ENCODE assay signal across 12 cellular contexts in the genomic region with DNA sequence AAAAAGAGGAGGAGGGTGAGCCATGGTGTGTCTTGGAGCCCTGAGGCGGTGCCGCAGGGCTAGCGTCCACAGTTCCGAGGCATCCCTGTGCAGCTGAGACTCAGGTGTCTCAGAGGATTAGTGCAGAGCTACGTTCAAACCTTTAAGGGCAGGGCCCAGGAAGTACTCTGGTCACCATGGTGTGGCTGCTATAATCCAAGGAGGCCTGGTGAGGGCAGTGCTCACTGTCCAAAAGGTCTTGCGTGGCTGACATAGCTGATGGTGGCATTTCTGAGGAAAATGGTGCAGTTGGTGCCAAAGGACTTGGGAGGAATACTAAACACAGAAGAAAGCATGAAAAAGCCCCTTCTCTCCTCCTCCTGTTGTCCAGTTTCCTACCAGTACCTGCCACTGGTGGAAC.
DNase-seq lines count a peak whose midpoint lies in the region; ATAC-seq lines count a peak whose summit lies in the region.
"Had no signal": no experiment of that assay in that cellular context is flagged by ENCODE, and none has a peak within 500 bp of the region (broad histone marks: within the 10 kb centered on the region; RNA-seq: fewer than 3 reads in every experiment).

No MANE protein-coding gene starts in this region.

- ATAC-seq in GM18508 (IDR thresholded peaks at IDR 0.05; ENCODE audit: insufficient read depth, unreplicated experiment) (peak; percentile 61), GM21619 (IDR thresholded peaks at IDR 0.05; ENCODE audit: unreplicated experiment) (peak; percentile 69)
- ATAC-seq: natural killer cell treated with Interleukin-12 subunit alpha and Interleukin-12 subunit beta and Interleukin-15 and Interleukin-18, amount 100 ng/mL, for 72 hours had no signal

- DNase-seq in HuH-7 (ENCODE audit: low spot score) (peak; percentile 12), iPS-NIHi7 (ENCODE audit: extremely low spot score) (peak; percentile 61), NCI-H1417 treated with DMSO at 0.1 percent for 48 hours (lab: John Stamatoyannopoulos, UW) (no peak), DMS 273 treated with DMSO at 0.1 percent for 48 hours (lab: John Stamatoyannopoulos, UW) (no peak), GM19238 (ENCODE audit: insufficient read length, low spot score) (no peak)
- DNase-seq: activated effector memory CD4-positive, alpha-beta T cell treated with anti-CD3 and anti-CD28 coated beads, Interleukin-2, amount 50 U/mL, for 16 hours; DMS153; NCI-H187; spleen had no signal

Comparison
In these comparisons a context has a peak if more than half of its experiments do, and no peak if none do; other contexts are left out.
1. DNase-seq: peak in HuH-7 (single experiment) and iPS-NIHi7 (single experiment); none in NCI-H1417 treated with DMSO at 0.1 percent for 48 hours (single experiment), DMS 273 treated with DMSO at 0.1 percent for 48 hours (single experiment) and GM19238 (single experiment).